ENCODE assay signal across 11 cellular contexts in genomic region chr1:23304140-23304620, GRCh38.
"Had no signal": no experiment of that assay in that cellular context is flagged by ENCODE, and none has a peak within 500 bp of the region (broad histone marks: within the 10 kb centered on the region; RNA-seq: fewer than 3 reads in every experiment).

No MANE protein-coding gene starts in this region.

- DNase-seq: activated CD4-positive, alpha-beta T cell treated with anti-CD3 and anti-CD28 coated beads for 36 hours; activated gamma-delta T cell; aorta; foreskin melanocyte; heart left ventricle; left ventricle myocardium inferior; SJCRH30; small intestine; substantia nigra had no signal

- H3K27me3 Mint-ChIP-seq: activated CD4-positive, alpha-beta T cell treated with anti-CD3 and anti-CD28 coated beads for 36 hours; stimulated activated memory B cell treated with anti-CD40 and anti-IgM and Interleukin-4, amounts not matched to agents 10 μg/mL and 1 μg/mL and 100 μg/mL, for 72 hours; type B pancreatic cell had no signal

- H3K9me3 Mint-ChIP-seq: stimulated activated memory B cell treated with anti-CD40 and anti-IgM and Interleukin-4, amounts not matched to agents 10 μg/mL and 1 μg/mL and 100 μg/mL, for 72 hours; type B pancreatic cell had no signal

- H3K4me3 Mint-ChIP-seq: activated CD4-positive, alpha-beta T cell treated with anti-CD3 and anti-CD28 coated beads for 36 hours; stimulated activated memory B cell treated with anti-CD40 and anti-IgM and Interleukin-4, amounts not matched to agents 10 μg/mL and 1 μg/mL and 100 μg/mL, for 72 hours; type B pancreatic cell had no signal

- ATAC-seq: activated CD4-positive, alpha-beta T cell treated with anti-CD3 and anti-CD28 coated beads for 36 hours; heart left ventricle; stimulated activated memory B cell treated with anti-CD40 and anti-IgM and Interleukin-4, amounts not matched to agents 10 μg/mL and 1 μg/mL and 100 μg/mL, for 72 hours had no signal

- H3K4me1 Mint-ChIP-seq: activated CD4-positive, alpha-beta T cell treated with anti-CD3 and anti-CD28 coated beads for 36 hours; stimulated activated memory B cell treated with anti-CD40 and anti-IgM and Interleukin-4, amounts not matched to agents 10 μg/mL and 1 μg/mL and 100 μg/mL, for 72 hours had no signal

- H3K27ac Mint-ChIP-seq: stimulated activated memory B cell treated with anti-CD40 and anti-IgM and Interleukin-4, amounts not matched to agents 10 μg/mL and 1 μg/mL and 100 μg/mL, for 72 hours; type B pancreatic cell had no signal
